Comparison of ENCODE assay signal across 1 cellular context in genomic region chr22:25403752-25404471, GRCh38.
TF ChIP-seq lines count a peak whose summit lies in the region.

No MANE protein-coding gene starts in this region.

TF ChIP-seq in GM12878, 131 proteins besides CTCF, POLR2A, EP300 and RAD21 (continued from another document):
- no peak for TF ChIP-seq NKRF (conservative IDR thresholded peaks at IDR 0.05)
- no peak for TF ChIP-seq POLR2AphosphoS2 (IDR thresholded peaks at IDR 0.05; ENCODE audit: low read depth, low read length)
- TF ChIP-seq NR2F1 (conservative IDR thresholded peaks at IDR 0.05) = peak; percentile 51; the same call in 1 of the 2 replicates
- TF ChIP-seq NFIC (IDR thresholded peaks at IDR 0.05; ENCODE audit: low read depth, low read length) = peak; percentile 31; the same call in 1 of the 2 replicates
- peak; percentile 17; the same call in 1 of the 2 replicates for TF ChIP-seq GATAD2B (conservative IDR thresholded peaks at IDR 0.05; ENCODE audit: low read depth)
- TF ChIP-seq CREM (IDR thresholded peaks at IDR 0.05; ENCODE audit: low read depth) = peak; percentile 44
- peak; percentile 67 to 73; a peak in 3 of 4 replicates for TF ChIP-seq BHLHE40 (IDR thresholded peaks at IDR 0.05; ENCODE audit: borderline replicate concordance in 1 of 2, low read depth in 2 of 2, low read length in 1 of 2)
- TF ChIP-seq FOXM1 (IDR thresholded peaks at IDR 0.05; ENCODE audit: low read depth, low read length) = 0 out of 2 replicates have a peak, but pooled peaks have one; percentile 48
- TF ChIP-seq IKZF2 (IDR thresholded peaks at IDR 0.05) = peak in 1 of 2 experiments; percentile 18; a peak in 1 of 4 replicates
- peak; percentile 43; the same call in 1 of the 2 replicates for TF ChIP-seq FOXK2 (IDR thresholded peaks at IDR 0.05)
- TF ChIP-seq POLR2AphosphoS5 (IDR thresholded peaks at IDR 0.05; ENCODE audit: low read length) = 0 out of 2 replicates have a peak, but pooled peaks have one; percentile 8
- no peak for TF ChIP-seq ZNF24 (IDR thresholded peaks at IDR 0.05)
- TF ChIP-seq RUNX3 (IDR thresholded peaks at IDR 0.05; ENCODE audit: low read length) = peak; percentile 58
